29 cellular contexts compared by ENCODE assay signal in the genomic region with DNA sequence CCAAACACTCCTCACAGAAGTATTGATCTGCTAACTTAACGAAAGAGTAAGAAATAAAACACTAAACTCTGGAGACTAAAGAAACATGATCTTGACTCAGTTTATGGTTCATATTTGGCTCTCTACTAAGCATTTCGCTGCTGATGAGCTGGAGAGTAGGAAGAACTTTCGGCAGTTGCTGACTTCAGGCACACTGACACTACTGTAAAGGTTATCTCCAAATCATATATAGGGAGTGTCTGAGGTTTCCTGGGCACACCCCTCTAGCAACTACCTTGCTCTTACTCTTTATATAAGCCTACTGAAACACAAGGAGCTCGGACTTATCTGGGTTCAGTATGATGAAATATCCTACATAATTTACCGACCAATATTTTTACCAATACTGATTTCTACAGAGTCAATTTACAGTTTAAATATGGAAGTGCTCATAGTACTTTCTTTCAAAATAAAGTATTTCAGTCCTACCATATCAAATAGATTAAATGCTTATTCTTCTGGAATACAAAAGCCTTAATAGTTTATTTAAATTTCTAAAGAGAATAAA.
"Had no signal": no experiment of that assay in that cellular context is flagged by ENCODE, and none has a peak within 500 bp of the region (broad histone marks: within the 10 kb centered on the region; RNA-seq: fewer than 3 reads in every experiment).

No MANE protein-coding gene starts in this region.

- H3K27me3 Mint-ChIP-seq: activated CD4-positive, alpha-beta T cell treated with anti-CD3 and anti-CD28 coated beads for 36 hours; activated naive CD4-positive, alpha-beta T cell treated with anti-CD3 and anti-CD28 coated beads, Interleukin-2, amount 50 U/mL, for 24 hours; IgD-negative memory B cell had no signal

- ATAC-seq: activated CD4-positive, alpha-beta T cell treated with anti-CD3 and anti-CD28 coated beads for 36 hours; activated CD8-positive, alpha-beta T cell treated with anti-CD3 and anti-CD28 coated beads, Interleukin-2, amount 10 ng/mL, durations not matched to agents 7 days and 5 days; Panc1; Right ventricle myocardium inferior had no signal

- H3K27ac ChIP-seq: breast epithelium, KMS-11, SK-N-MC, WERI-Rb-1 had no signal

- H3K9me3 Mint-ChIP-seq: activated naive CD4-positive, alpha-beta T cell treated with anti-CD3 and anti-CD28 coated beads, Interleukin-2, amount 50 U/mL, for 24 hours; IgD-negative memory B cell had no signal

- H3K27me3 ChIP-seq: breast epithelium, MG63 had no signal

- H3K4me3 ChIP-seq: breast epithelium, MG63, SK-N-MC had no signal

- H3K27ac Mint-ChIP-seq: activated CD4-positive, alpha-beta T cell treated with anti-CD3 and anti-CD28 coated beads for 36 hours; activated CD8-positive, alpha-beta T cell treated with anti-CD3 and anti-CD28 coated beads, Interleukin-2, amount 10 ng/mL, durations not matched to agents 7 days and 5 days; activated naive CD4-positive, alpha-beta T cell treated with anti-CD3 and anti-CD28 coated beads, Interleukin-2, amount 50 U/mL, for 24 hours had no signal

- H3K4me1 Mint-ChIP-seq: activated CD4-positive, alpha-beta T cell treated with anti-CD3 and anti-CD28 coated beads for 36 hours; activated naive CD4-positive, alpha-beta T cell treated with anti-CD3 and anti-CD28 coated beads, Interleukin-2, amount 50 U/mL, for 24 hours had no signal

- H3K4me3 Mint-ChIP-seq: activated CD4-positive, alpha-beta T cell treated with anti-CD3 and anti-CD28 coated beads for 36 hours; activated CD8-positive, alpha-beta T cell treated with anti-CD3 and anti-CD28 coated beads, Interleukin-2, amount 10 ng/mL, durations not matched to agents 7 days and 5 days; activated naive CD4-positive, alpha-beta T cell treated with anti-CD3 and anti-CD28 coated beads, Interleukin-2, amount 50 U/mL, for 24 hours; IgD-negative memory B cell had no signal

- H3K36me3 ChIP-seq: breast epithelium, WERI-Rb-1 had no signal

- DNase-seq: activated CD4-positive, alpha-beta T cell treated with anti-CD3 and anti-CD28 coated beads for 36 hours; activated CD4-positive, alpha-beta T cell treated with anti-CD3 and anti-CD28 coated beads, Interleukin-2, amount 50 U/mL, for 4 hours; activated CD8-positive, alpha-beta memory T cell treated with anti-CD3 and anti-CD28 coated beads, Interleukin-2, amount 50 U/mL, for 48 hours; activated CD8-positive, alpha-beta T cell treated with anti-CD3 and anti-CD28 coated beads, Interleukin-2, amount 10 ng/mL, durations not matched to agents 7 days and 5 days; activated effector memory CD4-positive, alpha-beta T cell treated with Interleukin-2 at 50 U/mL for 16 hours; activated naive CD4-positive, alpha-beta T cell; activated T-cell treated with anti-CD3 and anti-CD28 coated beads, Interleukin-2, amount 50 U/mL, for 1 hour; aorta; caudate nucleus; MG63; MV-4-11; NCI-H1436 treated with DMSO at 0.1 percent for 48 hours; NCI-H187; NCI-H2081; NCI-H446; NCI-H524; NCI-H748 treated with DMSO at 0.1 percent for 48 hours; NK-92 treated with Interleukin-12 subunit alpha and Interleukin-12 subunit beta, amount 100 ng/mL, for 24 hours; OCI-M1; RPMI8226; T-helper 1 cell; WERI-Rb-1 had no signal

- H3K9me3 ChIP-seq: breast epithelium, MG63 had no signal

- H3K4me1 ChIP-seq: breast epithelium had no signal
